ENCODE assay signal across 7 cellular contexts in the genomic region with DNA sequence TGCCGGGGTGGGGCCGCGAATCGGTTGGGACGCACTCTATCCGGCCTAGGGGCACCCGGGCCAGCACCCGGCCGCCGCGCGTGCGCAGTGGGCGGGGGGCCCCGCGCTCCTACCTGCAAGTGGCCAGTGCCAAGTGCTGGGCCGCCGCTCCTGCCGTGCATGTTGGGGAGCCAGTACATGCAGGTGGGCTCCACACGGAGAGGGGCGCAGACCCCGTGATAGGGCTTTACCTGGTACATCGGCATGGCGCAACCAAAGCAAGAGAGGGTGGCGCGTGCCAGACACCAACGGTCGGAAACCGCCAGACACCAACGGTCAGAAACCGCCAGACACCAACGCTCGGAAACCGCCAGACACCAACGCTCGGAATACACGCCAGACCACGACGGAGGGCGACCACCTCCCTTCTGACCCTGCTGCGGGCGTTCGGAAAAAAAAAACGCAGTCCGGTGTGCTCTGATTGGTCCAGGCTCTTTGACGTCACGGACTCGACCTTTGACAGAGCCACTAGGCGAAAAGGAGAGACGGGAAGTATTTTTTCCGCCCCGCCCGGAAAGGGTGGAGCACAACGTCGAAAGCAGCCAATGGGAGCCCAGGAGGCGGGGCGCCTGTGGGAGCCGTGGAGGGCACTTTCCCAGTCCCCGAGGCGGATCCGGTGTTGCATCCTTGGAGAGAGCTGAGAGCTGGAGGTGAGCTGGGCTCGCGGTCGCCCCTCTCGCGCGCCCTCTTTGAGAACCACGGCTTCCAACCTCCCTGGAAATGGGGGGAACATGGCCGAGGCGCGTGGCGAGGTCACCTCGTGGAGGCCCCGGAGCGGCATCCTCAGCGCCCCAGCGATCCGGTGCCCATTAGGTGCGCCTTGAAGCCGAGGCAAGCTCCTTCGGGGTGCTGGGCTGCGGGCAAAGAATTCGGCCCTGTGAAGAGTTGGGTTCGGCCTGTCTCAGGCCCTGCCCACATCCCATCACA. TPM values are rescaled to one million over a fixed set of nuclear protein-coding genes. Genes with fewer than 3 reads are reported as not detected.
DNase-seq lines count a peak whose midpoint lies in the region; ATAC-seq and TF ChIP-seq lines count a peak whose summit lies in the region.
"Not testable (repeated sequence)": the region's sequence is repeated elsewhere in the genome, so short reads cannot be mapped to it uniquely, and the experiment has no call there.

No MANE protein-coding gene starts in this region.

- not testable (repeated sequence) for H3K4me1 ChIP-seq in skeletal muscle satellite cell (ENCODE audit: control insufficient read depth, insufficient read depth, low read length)

- peak overlapping the region; percentile 55 to 60 for H3K4me3 ChIP-seq in cardiac fibroblast (replicated peaks in 1 of 2; ENCODE audit: low read depth in 2 of 2, low read length in 2 of 2)
- peak overlapping the region; percentile 78 for H3K4me3 ChIP-seq in skeletal muscle satellite cell (ENCODE audit: low read length)

- ATAC-seq in GM18907 (IDR thresholded peaks at IDR 0.05; ENCODE audit: unreplicated experiment) (peak; percentile 73), HG03342 (IDR thresholded peaks at IDR 0.05; ENCODE audit: unreplicated experiment) (peak; percentile 51)

- not testable (repeated sequence) for H3K9me3 ChIP-seq in skeletal muscle satellite cell (replicated peaks; ENCODE audit: low read length)

- H3K36me3 ChIP-seq in skeletal muscle satellite cell (ENCODE audit: insufficient read depth, low read length): not testable (repeated sequence)

- H3K4me2 ChIP-seq in skeletal muscle satellite cell (ENCODE audit: low read length): peak overlapping the region; percentile 64

- H3K9ac ChIP-seq in skeletal muscle satellite cell (ENCODE audit: low read depth, low read length): peak overlapping the region; percentile 77

- DNase-seq in NCI-H524 (lab: John Stamatoyannopoulos, UW): peak; percentile 76 to 79
- DNase-seq in activated CD4-positive, alpha-beta T cell treated with anti-CD3 and anti-CD28 coated beads for 1 hour: peak; percentile 68
- peak; percentile 75 to 76 for DNase-seq in cardiac fibroblast (ENCODE audit: low read depth in 2 of 2)
- DNase-seq in inferior parietal cortex (ENCODE audit: extremely low spot score): peak; percentile 60

- H3K27me3 ChIP-seq in skeletal muscle satellite cell (ENCODE audit: control insufficient read depth, insufficient read depth, low read length): not testable (repeated sequence)

- not testable (repeated sequence) for TF ChIP-seq CTCF in cardiac fibroblast (IDR thresholded peaks at IDR 0.05; ENCODE audit: low read depth, low read length)

RNA-seq across cellular contexts. Expression of a gene that starts 39.0 kb away (rescaled TPM):
- 0.76 and 3.9 TPM in 2 replicates for total RNA-seq in skeletal muscle satellite cell (2012; rRNA removed)

Comparison
In these comparisons a context has a peak if more than half of its experiments do, and no peak if none do; other contexts are left out.
1. Peak in every context shown above with its lines: DNase-seq, ATAC-seq and H3K4me3 ChIP-seq.